ENCODE assay signal across 1 cellular context in the genomic region with DNA sequence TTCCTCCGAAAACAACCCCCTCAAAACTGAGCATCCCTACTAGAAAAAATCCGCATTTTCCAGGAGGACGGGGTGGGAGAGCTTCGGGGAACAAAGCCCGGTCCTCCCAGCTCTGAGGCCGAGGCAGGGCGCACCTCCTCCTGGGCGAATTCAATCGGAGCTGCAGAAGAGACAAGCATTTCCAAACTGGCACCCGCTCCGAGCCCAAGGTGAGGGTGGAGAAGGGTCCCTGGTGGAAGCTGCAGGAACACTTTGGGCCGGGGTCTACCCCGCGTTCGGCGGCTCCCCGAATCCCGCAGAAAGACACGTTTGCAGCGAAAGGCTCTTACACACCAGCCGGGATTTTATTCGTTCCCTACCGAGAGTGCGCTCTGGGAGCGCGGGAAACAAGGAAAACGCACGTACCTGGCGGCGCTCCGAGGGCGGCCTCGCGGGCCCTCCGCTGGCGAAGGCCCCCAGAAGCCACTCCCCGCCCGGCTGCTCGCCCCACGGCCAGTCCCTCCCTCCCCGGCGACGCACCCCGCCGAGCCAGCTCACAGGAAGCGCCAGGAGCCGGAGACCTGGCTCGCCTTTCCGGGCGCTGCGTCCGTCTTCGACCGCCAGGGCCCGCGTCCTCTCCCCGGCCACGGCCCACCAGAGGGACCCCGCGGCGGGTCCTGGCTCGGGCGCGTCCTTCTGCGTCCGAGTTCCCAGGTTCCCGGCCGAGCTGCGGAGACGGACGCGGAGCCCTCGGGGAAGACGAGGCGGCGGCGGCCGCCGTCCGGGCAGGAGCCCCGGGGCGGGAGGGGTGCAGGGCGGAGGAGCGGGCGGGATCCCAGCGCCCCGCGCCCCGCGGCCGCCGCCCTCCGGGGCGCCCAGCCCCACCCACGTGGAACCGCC.
TF ChIP-seq lines count a peak whose summit lies in the region.

No MANE protein-coding gene starts in this region.

TF ChIP-seq in HepG2, 621 proteins besides CTCF, POLR2A, EP300 and RAD21 (continued from another document and continues in another):
- TF ChIP-seq TAF15 (IDR thresholded peaks at IDR 0.05; ENCODE audit: low read depth, low read length, poor library complexity, severe bottlenecking) = peak; percentile 86
- no peak for TF ChIP-seq ZNF557 (CRISPR knock-in tag; IDR thresholded peaks at IDR 0.05)
- peak; percentile 64 for TF ChIP-seq POLR2G (IDR thresholded peaks at IDR 0.05; ENCODE audit: low read depth, low read length)
- TF ChIP-seq ZBTB49 (CRISPR knock-in tag; IDR thresholded peaks at IDR 0.05; ENCODE audit: borderline replicate concordance) = no peak
- no peak for TF ChIP-seq ZNF430 (CRISPR knock-in tag; IDR thresholded peaks at IDR 0.05)
- TF ChIP-seq ZNF883 (CRISPR knock-in tag; IDR thresholded peaks at IDR 0.05; ENCODE audit: not compliant biosample characterization) = peak; percentile 55
- TF ChIP-seq ATF7 (IDR thresholded peaks at IDR 0.05) = no peak
- no peak for TF ChIP-seq ATF7 (CRISPR knock-in tag; IDR thresholded peaks at IDR 0.05)
- TF ChIP-seq NR0B2 (CRISPR knock-in tag; IDR thresholded peaks at IDR 0.05) = no peak
- TF ChIP-seq, protein P1, sequence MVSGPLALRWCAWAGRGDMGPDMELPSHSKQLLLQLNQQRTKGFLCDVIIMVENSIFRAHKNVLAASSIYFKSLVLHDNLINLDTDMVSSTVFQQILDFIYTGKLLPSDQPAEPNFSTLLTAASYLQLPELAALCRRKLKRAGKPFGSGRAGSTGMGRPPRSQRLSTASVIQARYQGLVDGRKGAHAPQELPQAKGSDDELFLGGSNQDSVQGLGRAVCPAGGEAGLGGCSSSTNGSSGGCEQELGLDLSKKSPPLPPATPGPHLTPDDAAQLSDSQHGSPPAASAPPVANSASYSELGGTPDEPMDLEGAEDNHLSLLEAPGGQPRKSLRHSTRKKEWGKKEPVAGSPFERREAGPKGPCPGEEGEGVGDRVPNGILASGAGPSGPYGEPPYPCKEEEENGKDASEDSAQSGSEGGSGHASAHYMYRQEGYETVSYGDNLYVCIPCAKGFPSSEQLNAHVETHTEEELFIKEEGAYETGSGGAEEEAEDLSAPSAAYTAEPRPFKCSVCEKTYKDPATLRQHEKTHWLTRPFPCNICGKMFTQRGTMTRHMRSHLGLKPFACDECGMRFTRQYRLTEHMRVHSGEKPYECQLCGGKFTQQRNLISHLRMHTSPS (CRISPR knock-in tag; IDR thresholded peaks at IDR 0.05; ENCODE audit: low read depth) = no peak
- TF ChIP-seq ZNF781 (CRISPR knock-in tag; IDR thresholded peaks at IDR 0.05; ENCODE audit: borderline replicate concordance, not compliant biosample characterization) = no peak
- no peak for TF ChIP-seq ZNF124 (CRISPR knock-in tag; IDR thresholded peaks at IDR 0.05)
- TF ChIP-seq NCOA1 (CRISPR knock-in tag; IDR thresholded peaks at IDR 0.05) = 0 out of 2 replicates have a peak, but pooled peaks have one; percentile 74
- TF ChIP-seq ZNF329 (CRISPR knock-in tag; IDR thresholded peaks at IDR 0.05; ENCODE audit: low read depth) = no peak
- no peak for TF ChIP-seq ZNF776 (CRISPR knock-in tag; IDR thresholded peaks at IDR 0.05)
- TF ChIP-seq PAX8 (CRISPR knock-in tag; IDR thresholded peaks at IDR 0.05; ENCODE audit: borderline replicate concordance) = no peak
- peak; percentile 66 for TF ChIP-seq YEATS4 (CRISPR knock-in tag; IDR thresholded peaks at IDR 0.05; ENCODE audit: borderline replicate concordance)
- TF ChIP-seq RFX5 (IDR thresholded peaks at IDR 0.05; ENCODE audit: low read depth, low read length) = no peak
- TF ChIP-seq, protein P2, sequence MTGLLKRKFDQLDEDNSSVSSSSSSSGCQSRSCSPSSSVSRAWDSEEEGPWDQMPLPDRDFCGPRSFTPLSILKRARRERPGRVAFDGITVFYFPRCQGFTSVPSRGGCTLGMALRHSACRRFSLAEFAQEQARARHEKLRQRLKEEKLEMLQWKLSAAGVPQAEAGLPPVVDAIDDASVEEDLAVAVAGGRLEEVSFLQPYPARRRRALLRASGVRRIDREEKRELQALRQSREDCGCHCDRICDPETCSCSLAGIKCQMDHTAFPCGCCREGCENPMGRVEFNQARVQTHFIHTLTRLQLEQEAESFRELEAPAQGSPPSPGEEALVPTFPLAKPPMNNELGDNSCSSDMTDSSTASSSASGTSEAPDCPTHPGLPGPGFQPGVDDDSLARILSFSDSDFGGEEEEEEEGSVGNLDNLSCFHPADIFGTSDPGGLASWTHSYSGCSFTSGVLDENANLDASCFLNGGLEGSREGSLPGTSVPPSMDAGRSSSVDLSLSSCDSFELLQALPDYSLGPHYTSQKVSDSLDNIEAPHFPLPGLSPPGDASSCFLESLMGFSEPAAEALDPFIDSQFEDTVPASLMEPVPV (CRISPR knock-in tag; IDR thresholded peaks at IDR 0.05) = 0 out of 2 replicates have a peak, but pooled peaks have one; percentile 53
- TF ChIP-seq RNF2 (conservative IDR thresholded peaks at IDR 0.05; ENCODE audit: low read depth) = peak; percentile 85
- no peak for TF ChIP-seq ZNF350 (CRISPR knock-in tag; IDR thresholded peaks at IDR 0.05; ENCODE audit: borderline replicate concordance, low read depth)
- TF ChIP-seq, protein P3, sequence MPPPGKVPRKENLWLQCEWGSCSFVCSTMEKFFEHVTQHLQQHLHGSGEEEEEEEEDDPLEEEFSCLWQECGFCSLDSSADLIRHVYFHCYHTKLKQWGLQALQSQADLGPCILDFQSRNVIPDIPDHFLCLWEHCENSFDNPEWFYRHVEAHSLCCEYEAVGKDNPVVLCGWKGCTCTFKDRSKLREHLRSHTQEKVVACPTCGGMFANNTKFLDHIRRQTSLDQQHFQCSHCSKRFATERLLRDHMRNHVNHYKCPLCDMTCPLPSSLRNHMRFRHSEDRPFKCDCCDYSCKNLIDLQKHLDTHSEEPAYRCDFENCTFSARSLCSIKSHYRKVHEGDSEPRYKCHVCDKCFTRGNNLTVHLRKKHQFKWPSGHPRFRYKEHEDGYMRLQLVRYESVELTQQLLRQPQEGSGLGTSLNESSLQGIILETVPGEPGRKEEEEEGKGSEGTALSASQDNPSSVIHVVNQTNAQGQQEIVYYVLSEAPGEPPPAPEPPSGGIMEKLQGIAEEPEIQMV (CRISPR knock-in tag; IDR thresholded peaks at IDR 0.05; ENCODE audit: low read depth) = 0 out of 2 replicates have a peak, but pooled peaks have one; percentile 32
- TF ChIP-seq, protein P4, sequence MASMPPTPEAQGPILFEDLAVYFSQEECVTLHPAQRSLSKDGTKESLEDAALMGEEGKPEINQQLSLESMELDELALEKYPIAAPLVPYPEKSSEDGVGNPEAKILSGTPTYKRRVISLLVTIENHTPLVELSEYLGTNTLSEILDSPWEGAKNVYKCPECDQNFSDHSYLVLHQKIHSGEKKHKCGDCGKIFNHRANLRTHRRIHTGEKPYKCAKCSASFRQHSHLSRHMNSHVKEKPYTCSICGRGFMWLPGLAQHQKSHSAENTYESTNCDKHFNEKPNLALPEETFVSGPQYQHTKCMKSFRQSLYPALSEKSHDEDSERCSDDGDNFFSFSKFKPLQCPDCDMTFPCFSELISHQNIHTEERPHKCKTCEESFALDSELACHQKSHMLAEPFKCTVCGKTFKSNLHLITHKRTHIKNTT (CRISPR knock-in tag; IDR thresholded peaks at IDR 0.05) = no peak
- TF ChIP-seq ZNF281 (CRISPR knock-in tag; IDR thresholded peaks at IDR 0.05; ENCODE audit: borderline replicate concordance) = peak; percentile 71; the same call in 1 of the 2 replicates
- peak; percentile 27 for TF ChIP-seq PTBP1 (IDR thresholded peaks at IDR 0.05; ENCODE audit: low read depth, low read length, poor library complexity, severe bottlenecking)
- TF ChIP-seq NCOA2 (CRISPR knock-in tag; IDR thresholded peaks at IDR 0.05) = peak; percentile 18; the same call in 1 of the 2 replicates
- no peak for TF ChIP-seq HOXD1 (CRISPR knock-in tag; IDR thresholded peaks at IDR 0.05)
- TF ChIP-seq NRL (CRISPR knock-in tag; IDR thresholded peaks at IDR 0.05; ENCODE audit: borderline replicate concordance) = peak; percentile 55
- 0 out of 2 replicates have a peak, but pooled peaks have one; percentile 81 for TF ChIP-seq THYN1 (CRISPR knock-in tag; IDR thresholded peaks at IDR 0.05; ENCODE audit: borderline replicate concordance, low read depth)
- TF ChIP-seq, protein P5, sequence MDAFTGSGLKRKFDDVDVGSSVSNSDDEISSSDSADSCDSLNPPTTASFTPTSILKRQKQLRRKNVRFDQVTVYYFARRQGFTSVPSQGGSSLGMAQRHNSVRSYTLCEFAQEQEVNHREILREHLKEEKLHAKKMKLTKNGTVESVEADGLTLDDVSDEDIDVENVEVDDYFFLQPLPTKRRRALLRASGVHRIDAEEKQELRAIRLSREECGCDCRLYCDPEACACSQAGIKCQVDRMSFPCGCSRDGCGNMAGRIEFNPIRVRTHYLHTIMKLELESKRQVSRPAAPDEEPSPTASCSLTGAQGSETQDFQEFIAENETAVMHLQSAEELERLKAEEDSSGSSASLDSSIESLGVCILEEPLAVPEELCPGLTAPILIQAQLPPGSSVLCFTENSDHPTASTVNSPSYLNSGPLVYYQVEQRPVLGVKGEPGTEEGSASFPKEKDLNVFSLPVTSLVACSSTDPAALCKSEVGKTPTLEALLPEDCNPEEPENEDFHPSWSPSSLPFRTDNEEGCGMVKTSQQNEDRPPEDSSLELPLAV (CRISPR knock-in tag; conservative IDR thresholded peaks at IDR 0.05; ENCODE audit: low read depth) = no peak
- TF ChIP-seq ZHX1 (CRISPR knock-in tag; IDR thresholded peaks at IDR 0.05; ENCODE audit: low read depth) = no peak
- no peak for TF ChIP-seq EZH2 (conservative IDR thresholded peaks at IDR 0.05; ENCODE audit: low read depth, low read length)
- peak; percentile 60 for TF ChIP-seq ZNF501 (CRISPR knock-in tag; IDR thresholded peaks at IDR 0.05)
- no peak for TF ChIP-seq CREM (IDR thresholded peaks at IDR 0.05)
- TF ChIP-seq CREM (CRISPR knock-in tag; IDR thresholded peaks at IDR 0.05) = no peak; the same call in 1 of the 2 replicates
- TF ChIP-seq ZNF816 (CRISPR knock-in tag; IDR thresholded peaks at IDR 0.05; ENCODE audit: borderline replicate concordance) = no peak
- TF ChIP-seq EHMT2 (IDR thresholded peaks at IDR 0.05; ENCODE audit: borderline replicate concordance, low read depth, low read length) = no peak
- peak; percentile 75 for TF ChIP-seq AGO2 (optimal IDR thresholded peaks at IDR 0.05; ENCODE audit: low read depth, low read length)
- TF ChIP-seq MZF1 (CRISPR knock-in tag; IDR thresholded peaks at IDR 0.05; ENCODE audit: borderline replicate concordance) = no peak
- no peak for TF ChIP-seq ZNF10 (CRISPR knock-in tag; IDR thresholded peaks at IDR 0.05; ENCODE audit: borderline replicate concordance, low read depth)
- peak; percentile 63 for TF ChIP-seq BCL6 (CRISPR knock-in tag; IDR thresholded peaks at IDR 0.05)
- TF ChIP-seq RARA (CRISPR knock-in tag; IDR thresholded peaks at IDR 0.05) = 0 out of 2 replicates have a peak, but pooled peaks have one; percentile 47
- TF ChIP-seq ELF3 (CRISPR knock-in tag; IDR thresholded peaks at IDR 0.05) = 0 out of 2 replicates have a peak, but pooled peaks have one; percentile 9
- peak; percentile 25; the same call in 1 of the 2 replicates for TF ChIP-seq ZNF749 (CRISPR knock-in tag; IDR thresholded peaks at IDR 0.05; ENCODE audit: borderline replicate concordance)
